1 cellular context compared by ENCODE assay signal in the genomic region with DNA sequence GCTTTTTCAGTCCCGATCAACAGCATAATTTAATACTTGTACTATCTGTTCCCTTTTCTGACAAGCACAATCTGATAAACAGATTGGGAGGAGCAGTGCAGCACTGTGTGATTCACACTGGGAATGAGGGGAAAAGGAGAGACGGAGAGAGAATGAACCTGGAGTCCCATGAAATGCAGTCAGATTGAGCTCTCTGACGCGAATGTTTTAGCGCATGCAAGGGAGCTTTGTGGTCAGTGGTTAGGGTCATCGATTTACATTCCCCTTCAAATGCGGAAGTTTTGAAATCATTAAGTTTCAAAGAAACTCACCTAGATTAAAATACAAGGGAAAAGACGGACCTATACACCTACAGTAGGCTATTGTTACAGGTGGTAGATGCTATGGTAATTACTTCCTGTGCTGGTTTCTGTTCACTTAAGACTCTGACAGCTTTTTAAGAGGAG.
TF ChIP-seq lines count a peak whose summit lies in the region.

No MANE protein-coding gene starts in this region.

TF ChIP-seq in WTC11, 78 proteins besides CTCF, POLR2A, EP300 and RAD21:
- TF ChIP-seq CREB1 (CRISPR knock-in tag; IDR thresholded peaks at IDR 0.05) = no peak
- no peak for TF ChIP-seq ZNF396 (CRISPR knock-in tag; IDR thresholded peaks at IDR 0.05; ENCODE audit: borderline replicate concordance)
- TF ChIP-seq, protein P1, sequence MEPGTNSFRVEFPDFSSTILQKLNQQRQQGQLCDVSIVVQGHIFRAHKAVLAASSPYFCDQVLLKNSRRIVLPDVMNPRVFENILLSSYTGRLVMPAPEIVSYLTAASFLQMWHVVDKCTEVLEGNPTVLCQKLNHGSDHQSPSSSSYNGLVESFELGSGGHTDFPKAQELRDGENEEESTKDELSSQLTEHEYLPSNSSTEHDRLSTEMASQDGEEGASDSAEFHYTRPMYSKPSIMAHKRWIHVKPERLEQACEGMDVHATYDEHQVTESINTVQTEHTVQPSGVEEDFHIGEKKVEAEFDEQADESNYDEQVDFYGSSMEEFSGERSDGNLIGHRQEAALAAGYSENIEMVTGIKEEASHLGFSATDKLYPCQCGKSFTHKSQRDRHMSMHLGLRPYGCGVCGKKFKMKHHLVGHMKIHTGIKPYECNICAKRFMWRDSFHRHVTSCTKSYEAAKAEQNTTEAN (CRISPR knock-in tag; IDR thresholded peaks at IDR 0.05) = no peak
- TF ChIP-seq GABPB1 (CRISPR knock-in tag; IDR thresholded peaks at IDR 0.05) = no peak
- TF ChIP-seq ZNF219 (CRISPR knock-in tag; IDR thresholded peaks at IDR 0.05; ENCODE audit: borderline replicate concordance) = no peak
- no peak for TF ChIP-seq PRRX2 (CRISPR knock-in tag; IDR thresholded peaks at IDR 0.05)
- TF ChIP-seq NFATC4 (CRISPR knock-in tag; IDR thresholded peaks at IDR 0.05) = no peak
- TF ChIP-seq, protein P2, sequence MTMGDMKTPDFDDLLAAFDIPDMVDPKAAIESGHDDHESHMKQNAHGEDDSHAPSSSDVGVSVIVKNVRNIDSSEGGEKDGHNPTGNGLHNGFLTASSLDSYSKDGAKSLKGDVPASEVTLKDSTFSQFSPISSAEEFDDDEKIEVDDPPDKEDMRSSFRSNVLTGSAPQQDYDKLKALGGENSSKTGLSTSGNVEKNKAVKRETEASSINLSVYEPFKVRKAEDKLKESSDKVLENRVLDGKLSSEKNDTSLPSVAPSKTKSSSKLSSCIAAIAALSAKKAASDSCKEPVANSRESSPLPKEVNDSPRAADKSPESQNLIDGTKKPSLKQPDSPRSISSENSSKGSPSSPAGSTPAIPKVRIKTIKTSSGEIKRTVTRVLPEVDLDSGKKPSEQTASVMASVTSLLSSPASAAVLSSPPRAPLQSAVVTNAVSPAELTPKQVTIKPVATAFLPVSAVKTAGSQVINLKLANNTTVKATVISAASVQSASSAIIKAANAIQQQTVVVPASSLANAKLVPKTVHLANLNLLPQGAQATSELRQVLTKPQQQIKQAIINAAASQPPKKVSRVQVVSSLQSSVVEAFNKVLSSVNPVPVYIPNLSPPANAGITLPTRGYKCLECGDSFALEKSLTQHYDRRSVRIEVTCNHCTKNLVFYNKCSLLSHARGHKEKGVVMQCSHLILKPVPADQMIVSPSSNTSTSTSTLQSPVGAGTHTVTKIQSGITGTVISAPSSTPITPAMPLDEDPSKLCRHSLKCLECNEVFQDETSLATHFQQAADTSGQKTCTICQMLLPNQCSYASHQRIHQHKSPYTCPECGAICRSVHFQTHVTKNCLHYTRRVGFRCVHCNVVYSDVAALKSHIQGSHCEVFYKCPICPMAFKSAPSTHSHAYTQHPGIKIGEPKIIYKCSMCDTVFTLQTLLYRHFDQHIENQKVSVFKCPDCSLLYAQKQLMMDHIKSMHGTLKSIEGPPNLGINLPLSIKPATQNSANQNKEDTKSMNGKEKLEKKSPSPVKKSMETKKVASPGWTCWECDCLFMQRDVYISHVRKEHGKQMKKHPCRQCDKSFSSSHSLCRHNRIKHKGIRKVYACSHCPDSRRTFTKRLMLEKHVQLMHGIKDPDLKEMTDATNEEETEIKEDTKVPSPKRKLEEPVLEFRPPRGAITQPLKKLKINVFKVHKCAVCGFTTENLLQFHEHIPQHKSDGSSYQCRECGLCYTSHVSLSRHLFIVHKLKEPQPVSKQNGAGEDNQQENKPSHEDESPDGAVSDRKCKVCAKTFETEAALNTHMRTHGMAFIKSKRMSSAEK (CRISPR knock-in tag; IDR thresholded peaks at IDR 0.05; ENCODE audit: borderline replicate concordance) = no peak
- no peak for TF ChIP-seq ZNF423 (CRISPR knock-in tag; IDR thresholded peaks at IDR 0.05)
- TF ChIP-seq, protein P3, sequence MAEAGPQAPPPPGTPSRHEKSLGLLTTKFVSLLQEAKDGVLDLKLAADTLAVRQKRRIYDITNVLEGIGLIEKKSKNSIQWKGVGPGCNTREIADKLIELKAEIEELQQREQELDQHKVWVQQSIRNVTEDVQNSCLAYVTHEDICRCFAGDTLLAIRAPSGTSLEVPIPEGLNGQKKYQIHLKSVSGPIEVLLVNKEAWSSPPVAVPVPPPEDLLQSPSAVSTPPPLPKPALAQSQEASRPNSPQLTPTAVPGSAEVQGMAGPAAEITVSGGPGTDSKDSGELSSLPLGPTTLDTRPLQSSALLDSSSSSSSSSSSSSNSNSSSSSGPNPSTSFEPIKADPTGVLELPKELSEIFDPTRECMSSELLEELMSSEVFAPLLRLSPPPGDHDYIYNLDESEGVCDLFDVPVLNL (CRISPR knock-in tag; IDR thresholded peaks at IDR 0.05; ENCODE audit: borderline replicate concordance, low read depth) = no peak
- no peak for TF ChIP-seq SOX15 (CRISPR knock-in tag; IDR thresholded peaks at IDR 0.05)
- TF ChIP-seq, protein P4, sequence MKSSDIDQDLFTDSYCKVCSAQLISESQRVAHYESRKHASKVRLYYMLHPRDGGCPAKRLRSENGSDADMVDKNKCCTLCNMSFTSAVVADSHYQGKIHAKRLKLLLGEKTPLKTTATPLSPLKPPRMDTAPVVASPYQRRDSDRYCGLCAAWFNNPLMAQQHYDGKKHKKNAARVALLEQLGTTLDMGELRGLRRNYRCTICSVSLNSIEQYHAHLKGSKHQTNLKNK (CRISPR knock-in tag; IDR thresholded peaks at IDR 0.05) = no peak
- no peak for TF ChIP-seq NFYB (CRISPR knock-in tag; conservative IDR thresholded peaks at IDR 0.05; ENCODE audit: low read depth)
- no peak for TF ChIP-seq TEAD4 (CRISPR knock-in tag; IDR thresholded peaks at IDR 0.05)
- TF ChIP-seq GTF2I (CRISPR knock-in tag; conservative IDR thresholded peaks at IDR 0.05) = no peak
- TF ChIP-seq ZNF416 (CRISPR knock-in tag; IDR thresholded peaks at IDR 0.05) = no peak
